1 cellular context compared by ENCODE assay signal in genomic region chr18:47901624-47902362, GRCh38.
TF ChIP-seq lines count a peak whose summit lies in the region.

No MANE protein-coding gene starts in this region.

TF ChIP-seq in K562, 482 proteins besides CTCF, POLR2A, EP300 and RAD21 (continued from another document and continues in another):
- TF ChIP-seq HBP1 (CRISPR knock-in tag; IDR thresholded peaks at IDR 0.05), result no peak
- no peak for TF ChIP-seq NFE2 (IDR thresholded peaks at IDR 0.05; ENCODE audit: low read depth)
- peak; percentile 84 to 89 for TF ChIP-seq KDM1A (IDR thresholded peaks at IDR 0.05)
- no peak for TF ChIP-seq ARID4B (CRISPR knock-in tag; IDR thresholded peaks at IDR 0.05)
- no peak for TF ChIP-seq JUND (IDR thresholded peaks at IDR 0.05; ENCODE audit: borderline replicate concordance, low read depth, low read length)
- no peak for TF ChIP-seq JUND (tag; IDR thresholded peaks at IDR 0.05; ENCODE audit: borderline replicate concordance, low read depth, low read length)
- no peak for TF ChIP-seq STAT5A (IDR thresholded peaks at IDR 0.05; ENCODE audit: borderline replicate concordance, low read length)
- no peak for TF ChIP-seq FIP1L1 (IDR thresholded peaks at IDR 0.05; ENCODE audit: low read depth, low read length, poor library complexity, severe bottlenecking)
- no peak for TF ChIP-seq RNF219 (CRISPR knock-in tag; IDR thresholded peaks at IDR 0.05)
- TF ChIP-seq HMGN3 (IDR thresholded peaks at IDR 0.05; ENCODE audit: borderline replicate concordance, extremely low read depth, insufficient read length, low read depth, low read length), result no peak
- no peak for TF ChIP-seq PRDM10 (IDR thresholded peaks at IDR 0.05; ENCODE audit: partially characterized antibody)
- no peak for TF ChIP-seq SRSF7 (optimal IDR thresholded peaks at IDR 0.05; ENCODE audit: low read depth, low read length)
- TF ChIP-seq SMARCC2 (IDR thresholded peaks at IDR 0.05; ENCODE audit: low read depth), result no peak
- no peak for TF ChIP-seq SRSF3 (IDR thresholded peaks at IDR 0.05; ENCODE audit: insufficient read depth, low read length)
- peak; percentile 64 for TF ChIP-seq CBFA2T2 (conservative IDR thresholded peaks at IDR 0.05)
- TF ChIP-seq RBM22 (IDR thresholded peaks at IDR 0.05; ENCODE audit: low read depth, low read length, poor library complexity, severe bottlenecking), result no peak
- no peak for TF ChIP-seq PHTF2 (CRISPR knock-in tag; IDR thresholded peaks at IDR 0.05)
- no peak for TF ChIP-seq BRCA1 (IDR thresholded peaks at IDR 0.05)
- TF ChIP-seq BRCA1 (CRISPR knock-in tag; IDR thresholded peaks at IDR 0.05), result no peak
- no peak for TF ChIP-seq CCNT2 (IDR thresholded peaks at IDR 0.05; ENCODE audit: borderline replicate concordance, extremely low read depth, insufficient read length, low read depth, low read length)
- TF ChIP-seq SFPQ (IDR thresholded peaks at IDR 0.05; ENCODE audit: low read depth, low read length), result no peak
- peak; percentile 93 for TF ChIP-seq SPI1 (IDR thresholded peaks at IDR 0.05; ENCODE audit: borderline replicate concordance, low read depth, low read length)
- TF ChIP-seq ZNF282 (CRISPR knock-in tag; IDR thresholded peaks at IDR 0.05), result no peak
- TF ChIP-seq ZBED1 (IDR thresholded peaks at IDR 0.05), result no peak
- peak; percentile 73 for TF ChIP-seq ARID1B (IDR thresholded peaks at IDR 0.05)
- no peak for TF ChIP-seq NRF1 (conservative IDR thresholded peaks at IDR 0.05 in 1 of 2, IDR thresholded peaks at IDR 0.05 in 1 of 2)
- TF ChIP-seq PTBP1 (IDR thresholded peaks at IDR 0.05; ENCODE audit: low read depth, low read length), result no peak
- TF ChIP-seq DLX4 (CRISPR knock-in tag; IDR thresholded peaks at IDR 0.05), result no peak
- TF ChIP-seq HMBOX1 (IDR thresholded peaks at IDR 0.05), result no peak
- peak; percentile 81 for TF ChIP-seq CBFA2T3 (IDR thresholded peaks at IDR 0.05)
- no peak for TF ChIP-seq HNRNPL (IDR thresholded peaks at IDR 0.05; ENCODE audit: low read depth, low read length)
- no peak for TF ChIP-seq ZC3H8 (IDR thresholded peaks at IDR 0.05)
- no peak for TF ChIP-seq CBX3 (IDR thresholded peaks at IDR 0.05; ENCODE audit: borderline replicate concordance in 1 of 2, low read length in 2 of 2)
- no peak for TF ChIP-seq GTF3C2 (IDR thresholded peaks at IDR 0.05; ENCODE audit: borderline replicate concordance, extremely low read depth, insufficient read length)
- no peak for TF ChIP-seq HDAC3 (IDR thresholded peaks at IDR 0.05; ENCODE audit: borderline replicate concordance, partially characterized antibody)
- TF ChIP-seq TAL1 (IDR thresholded peaks at IDR 0.05), result peak; percentile 52
- no peak for TF ChIP-seq DMBX1 (CRISPR knock-in tag; IDR thresholded peaks at IDR 0.05; ENCODE audit: borderline replicate concordance)
- TF ChIP-seq WHSC1 (IDR thresholded peaks at IDR 0.05; ENCODE audit: low read length), result no peak
- no peak for TF ChIP-seq USF1 (CRISPR knock-in tag; IDR thresholded peaks at IDR 0.05)
- no peak for TF ChIP-seq NFIX (CRISPR knock-in tag; IDR thresholded peaks at IDR 0.05; ENCODE audit: low read depth)
- TF ChIP-seq TEAD4 (IDR thresholded peaks at IDR 0.05; ENCODE audit: low read length), result peak; percentile 64; the same call in 1 of the 2 replicates
- no peak for TF ChIP-seq TEAD4 (CRISPR knock-in tag; IDR thresholded peaks at IDR 0.05; ENCODE audit: borderline replicate concordance)
- no peak for TF ChIP-seq PCBP2 (IDR thresholded peaks at IDR 0.05; ENCODE audit: low read depth, low read length, poor library complexity, severe bottlenecking)
